ENCODE assay signal across 16 cellular contexts in genomic region chr7:84264341-84264740, GRCh38.
"Had no signal": no experiment of that assay in that cellular context is flagged by ENCODE, and none has a peak within 500 bp of the region (broad histone marks: within the 10 kb centered on the region; RNA-seq: fewer than 3 reads in every experiment).

No MANE protein-coding gene starts in this region.

- DNase-seq: activated CD4-positive, alpha-beta T cell treated with anti-CD3 and anti-CD28 coated beads, Interleukin-2, amount 50 U/mL, for 1 hour; activated T-cell treated with anti-CD3 and anti-CD28 coated beads, Interleukin-2, amount 50 U/mL, for 1 hour; amygdala; cerebellar nuclear complex; dermis blood vessel endothelial cell; erythroblast; kidney; left ventricle myocardium inferior; mesenchymal stem cell; sigmoid colon; stimulated activated CD4-positive, alpha-beta T cell treated with anti-CD3 and anti-CD28 coated beads, Interleukin-2, amount 100 ng/mL, for 24 hours; stimulated activated naive CD4-positive, alpha-beta T cell; T-helper 2 cell had no signal

- H3K27ac ChIP-seq: foreskin keratinocyte, left ventricle myocardium inferior, sigmoid colon, suprapubic skin had no signal

- H3K4me3 ChIP-seq: left ventricle myocardium inferior, sigmoid colon, suprapubic skin had no signal

- FAIRE-seq: TTC549 had no signal

- H3K9me3 ChIP-seq: left ventricle myocardium inferior, sigmoid colon, suprapubic skin had no signal

- H3K4me1 ChIP-seq: foreskin keratinocyte, left ventricle myocardium inferior, suprapubic skin had no signal

- H3K27me3 ChIP-seq: foreskin keratinocyte, sigmoid colon, suprapubic skin had no signal

- ATAC-seq: foreskin keratinocyte had no signal

- H3K36me3 ChIP-seq: left ventricle myocardium inferior, sigmoid colon, suprapubic skin had no signal
